Comparison of ENCODE assay signal across 16 cellular contexts in genomic region chr11:8204596-8204995, GRCh38. TPM values are rescaled to one million over a fixed set of nuclear protein-coding genes. Genes with fewer than 3 reads are reported as not detected.
DNase-seq lines count a peak whose midpoint lies in the region; ATAC-seq and TF ChIP-seq lines count a peak whose summit lies in the region.
"Had no signal": no experiment of that assay in that cellular context is flagged by ENCODE, and none has a peak within 500 bp of the region (broad histone marks: within the 10 kb centered on the region; RNA-seq: fewer than 3 reads in every experiment).

No MANE protein-coding gene starts in this region.

- ATAC-seq in HG03196 (IDR thresholded peaks at IDR 0.05; ENCODE audit: unreplicated experiment) (no peak), psoas muscle (no peak)
- ATAC-seq: A549 had no signal

- H4K20me1 ChIP-seq in BLaER1: no peaks in the 10 kb centered on the region

- WGBS in psoas muscle, 3 donors: 52 to 63% (median 57%) methylated on average over 5 of the region's 5 CpGs

- H3K36me3 ChIP-seq in BLaER1 (no peaks in the 10 kb centered on the region), psoas muscle (ENCODE audit: insufficient read depth in 1 of 2, low read depth in 1 of 2) (no peaks in the 10 kb centered on the region)

- H3K27me3 Mint-ChIP-seq in CD14-positive monocyte (ENCODE audit: low read depth in 3 of 3): peaks cover 0 to 3% (median 0%) of the 10 kb centered on the region in 3 donors
- no peaks in the 10 kb centered on the region for H3K27me3 Mint-ChIP-seq in dendritic cell treated with granulocyte-macrophage colony-stimulating factor and Interleukin-4, amounts not matched to agents 40 ng/mL and 50 ng/mL, for 4 days
- peaks cover 11% of the 10 kb centered on the region for H3K27me3 Mint-ChIP-seq in osteocyte (ENCODE audit: unreplicated experiment)

- H3K27ac Mint-ChIP-seq in CD14-positive monocyte: peak overlapping the region in 4 of 7 donors; percentile 24 to 74 (median 60)
- H3K27ac Mint-ChIP-seq in dendritic cell treated with granulocyte-macrophage colony-stimulating factor and Interleukin-4, amounts not matched to agents 40 ng/mL and 50 ng/mL, for 4 days: peak overlapping the region; percentile 91
- no peak overlapping the region for H3K27ac Mint-ChIP-seq in osteocyte (ENCODE audit: unreplicated experiment)
- H3K27ac Mint-ChIP-seq: CD4-positive, alpha-beta T cell had no signal

- H3K9ac ChIP-seq in BLaER1: no peak overlapping the region

- H3K27ac ChIP-seq in BLaER1 (0 out of 2 replicates have a peak overlapping the region, but pooled peaks have one; percentile 9), psoas muscle (no peak overlapping the region)
- H3K27ac ChIP-seq: A549 had no signal

- intact Hi-C loops in CD14-positive monocyte (cut with micrococcal nuclease): no loop called here
- intact Hi-C loops in dendritic cell treated with granulocyte-macrophage colony-stimulating factor and Interleukin-4, amounts not matched to agents 40 ng/mL and 50 ng/mL, for 4 days (cut with micrococcal nuclease): no loop called here
- intact Hi-C loops in psoas muscle (cut with DNase I): no loop called here

- H3K9me3 Mint-ChIP-seq in CD14-positive monocyte: peaks cover 0 to 3% (median 0%) of the 10 kb centered on the region in 7 donors
- H3K9me3 Mint-ChIP-seq in dendritic cell treated with granulocyte-macrophage colony-stimulating factor and Interleukin-4, amounts not matched to agents 40 ng/mL and 50 ng/mL, for 4 days: no peaks in the 10 kb centered on the region
- no peaks in the 10 kb centered on the region for H3K9me3 Mint-ChIP-seq in osteocyte (ENCODE audit: unreplicated experiment)
- H3K9me3 Mint-ChIP-seq: CD4-positive, alpha-beta T cell; IgD-negative memory B cell had no signal

- no peak overlapping the region for H3K4me3 Mint-ChIP-seq in CD14-positive monocyte
- H3K4me3 Mint-ChIP-seq in dendritic cell treated with granulocyte-macrophage colony-stimulating factor and Interleukin-4, amounts not matched to agents 40 ng/mL and 50 ng/mL, for 4 days: no peak overlapping the region
- no peak overlapping the region for H3K4me3 Mint-ChIP-seq in osteocyte (ENCODE audit: unreplicated experiment)
- H3K4me3 Mint-ChIP-seq: CD4-positive, alpha-beta T cell had no signal

- H3K36me3 Mint-ChIP-seq in CD14-positive monocyte (peaks cover 6 to 9% of the 10 kb centered on the region in 2 donors), osteocyte (ENCODE audit: unreplicated experiment) (no peaks in the 10 kb centered on the region)
- H3K36me3 Mint-ChIP-seq in dendritic cell treated with granulocyte-macrophage colony-stimulating factor and Interleukin-4, amounts not matched to agents 40 ng/mL and 50 ng/mL, for 4 days (ENCODE audit: low read depth): no peaks in the 10 kb centered on the region

- H3K27me3 ChIP-seq in BLaER1 (no peaks in the 10 kb centered on the region), psoas muscle (ENCODE audit: insufficient read depth in 3 of 3, low read length in 2 of 3) (peaks cover 0 to 27% (median 7%) of the 10 kb centered on the region in 3 donors)

- H3K4me1 Mint-ChIP-seq in CD14-positive monocyte (peaks cover 74% of the 10 kb centered on the region), osteocyte (ENCODE audit: unreplicated experiment) (no peaks in the 10 kb centered on the region)
- H3K4me1 Mint-ChIP-seq in dendritic cell treated with granulocyte-macrophage colony-stimulating factor and Interleukin-4, amounts not matched to agents 40 ng/mL and 50 ng/mL, for 4 days (ENCODE audit: low read depth): peaks cover 83% of the 10 kb centered on the region

- H3K4me3 ChIP-seq in BLaER1 (no peak overlapping the region), psoas muscle (no peak overlapping the region)
- H3K4me3 ChIP-seq: A549 had no signal

- H3K4me1 ChIP-seq in BLaER1: peaks cover 54% of the 10 kb centered on the region
- H3K4me1 ChIP-seq in psoas muscle: no peaks in the 10 kb centered on the region
- H3K4me1 ChIP-seq: A549 had no signal

- H3K4me2 ChIP-seq in BLaER1: no peak overlapping the region
- H3K4me2 ChIP-seq: A549 had no signal

- H3K9me3 ChIP-seq in BLaER1 (no peaks in the 10 kb centered on the region), psoas muscle (no peaks in the 10 kb centered on the region)
- H3K9me3 ChIP-seq: A549 had no signal

- TF ChIP-seq CTCF in CD14-positive monocyte (IDR thresholded peaks at IDR 0.05): no peak
- TF ChIP-seq CTCF in osteocyte (IDR thresholded peaks at IDR 0.05): no peak
- TF ChIP-seq CTCF in psoas muscle (IDR thresholded peaks at IDR 0.05): no peak

- no peak for DNase-seq in CD14-positive monocyte (ENCODE audit: low spot score)
- DNase-seq in osteocyte (ENCODE audit: extremely low spot score, unreplicated experiment): peak; percentile 64
- no peak for DNase-seq in T-helper 1 cell
- DNase-seq in psoas muscle: no peak
- DNase-seq: Calu3; CD4-positive, alpha-beta T cell; DMS 273 treated with DMSO at 0.1 percent for 48 hours had no signal

RNA-seq across cellular contexts. Expression of gene RIC3, which starts 35.8 kb away (rescaled TPM):
- polyA plus RNA-seq in CD14-positive monocyte (not detected), psoas muscle (1 to 10 TPM in 2 of 3 donors, under 1 TPM in 1; 0.46 to 3.3 (median 2.7) TPM)
- total RNA-seq in osteocyte (not detected in 2 replicates), psoas muscle (1 to 10 TPM; 3.4 to 8.4 (median 4.4) TPM)
- total RNA-seq: HT1080 had no signal
- polyA plus RNA-seq: AG04450, BJ had no signal

RNA-seq across cellular contexts. Expression of gene LMO1, which starts 59.1 kb away (rescaled TPM):
- polyA plus RNA-seq in CD14-positive monocyte (not detected), psoas muscle (1 to 10 TPM in 2 of 3 donors, under 1 TPM in 1; 0.74 to 3.0 (median 2.0) TPM)
- total RNA-seq in osteocyte (not detected in 2 replicates), psoas muscle (1 to 10 TPM; 3.2 to 9.3 (median 4.4) TPM)
- total RNA-seq: Calu3; CD4-positive, alpha-beta T cell; Daoy had no signal
- polyA plus RNA-seq: AG04450, BJ, IgD-negative memory B cell had no signal
